8 cellular contexts compared by ENCODE assay signal in genomic region chr19:2618611-2619010, GRCh38.
DNase-seq lines count a peak whose midpoint lies in the region; ATAC-seq and TF ChIP-seq lines count a peak whose summit lies in the region.

No MANE protein-coding gene starts in this region.

- peaks cover 56 to 71% (median 68%) of the 10 kb centered on the region in 3 donors for H3K4me1 Mint-ChIP-seq in CD8-positive, alpha-beta memory T cell
- H3K4me1 Mint-ChIP-seq in activated T-helper 17 cell treated with anti-CD3 and anti-CD28 coated beads, Interleukin-2, amount 50 U/mL, for 72 hours = peaks cover 40% of the 10 kb centered on the region
- peaks cover 64% of the 10 kb centered on the region for H3K4me1 Mint-ChIP-seq in stimulated activated effector memory CD8-positive, alpha-beta T cell treated with anti-CD3 and anti-CD28 coated beads, Interleukin-12 subunit alpha, Interleukin-12 subunit beta, amount 100 ng/mL, for 72 hours

- H3K36me3 ChIP-seq in CD8-positive, alpha-beta memory T cell (ENCODE audit: insufficient read depth, low read length) = no peaks in the 10 kb centered on the region
- no peaks in the 10 kb centered on the region for H3K36me3 ChIP-seq in Peyer's patch

- TF ChIP-seq CTCF in Peyer's patch (IDR thresholded peaks at IDR 0.05) = no peak

- peak overlapping the region; percentile 78 to 97 (median 92) for H3K27ac Mint-ChIP-seq in CD8-positive, alpha-beta memory T cell
- H3K27ac Mint-ChIP-seq in activated T-helper 17 cell treated with anti-CD3 and anti-CD28 coated beads, Interleukin-2, amount 50 U/mL, for 72 hours = peak overlapping the region; percentile 87
- H3K27ac Mint-ChIP-seq in stimulated activated effector memory CD8-positive, alpha-beta T cell treated with anti-CD3 and anti-CD28 coated beads, Interleukin-12 subunit alpha, Interleukin-12 subunit beta, amount 100 ng/mL, for 72 hours = peak overlapping the region; percentile 94

- no peaks in the 10 kb centered on the region for H3K9me3 ChIP-seq in CD8-positive, alpha-beta memory T cell (ENCODE audit: low read length)
- H3K9me3 ChIP-seq in Peyer's patch = peaks cover 0 to 7% (median 0%) of the 10 kb centered on the region in 4 donors

- peak overlapping the region; percentile 48 to 83 (median 70) for H3K4me3 Mint-ChIP-seq in CD8-positive, alpha-beta memory T cell
- peak overlapping the region; percentile 87 for H3K4me3 Mint-ChIP-seq in activated T-helper 17 cell treated with anti-CD3 and anti-CD28 coated beads, Interleukin-2, amount 50 U/mL, for 72 hours
- peak overlapping the region; percentile 82 for H3K4me3 Mint-ChIP-seq in stimulated activated effector memory CD8-positive, alpha-beta T cell treated with anti-CD3 and anti-CD28 coated beads, Interleukin-12 subunit alpha, Interleukin-12 subunit beta, amount 100 ng/mL, for 72 hours

- peak; percentile 42 to 74 (median 49) for DNase-seq in CD8-positive, alpha-beta memory T cell
- DNase-seq in Peyer's patch (peak in 2 of 3 donors; percentile 86 to 87), left colon (peak; percentile 70 to 74), NCI-H1105 (lab: John Stamatoyannopoulos, UW) (no peak), OCI-M2 (lab: John Stamatoyannopoulos, UW; ENCODE audit: unreplicated experiment) (no peak), cerebellum (ENCODE audit: low spot score) (no peak)
- DNase-seq in stimulated activated effector memory CD8-positive, alpha-beta T cell treated with anti-CD3 and anti-CD28 coated beads, Interleukin-12 subunit alpha, Interleukin-12 subunit beta, amount 100 ng/mL, for 72 hours (ENCODE audit: low spot score in 2 of 2) = peak; percentile 55 to 82

- no peaks in the 10 kb centered on the region for H3K36me3 Mint-ChIP-seq in CD8-positive, alpha-beta memory T cell
- peaks cover 8% of the 10 kb centered on the region for H3K36me3 Mint-ChIP-seq in activated T-helper 17 cell treated with anti-CD3 and anti-CD28 coated beads, Interleukin-2, amount 50 U/mL, for 72 hours (ENCODE audit: low read depth)
- peaks cover 30% of the 10 kb centered on the region for H3K36me3 Mint-ChIP-seq in stimulated activated effector memory CD8-positive, alpha-beta T cell treated with anti-CD3 and anti-CD28 coated beads, Interleukin-12 subunit alpha, Interleukin-12 subunit beta, amount 100 ng/mL, for 72 hours

- no peak for TF ChIP-seq POLR2A in Peyer's patch (IDR thresholded peaks at IDR 0.05)

- H3K27me3 Mint-ChIP-seq in CD8-positive, alpha-beta memory T cell = peaks cover 0 to 3% of the 10 kb centered on the region in 2 donors
- H3K27me3 Mint-ChIP-seq in activated T-helper 17 cell treated with anti-CD3 and anti-CD28 coated beads, Interleukin-2, amount 50 U/mL, for 72 hours = no peaks in the 10 kb centered on the region

- intact Hi-C loops in left colon (cut with DNase I, micrococcal nuclease) = no loop called here

- H3K4me3 ChIP-seq in CD8-positive, alpha-beta memory T cell (ENCODE audit: low read length) = peak overlapping the region; percentile 61
- no peak overlapping the region for H3K4me3 ChIP-seq in Peyer's patch

- no peak overlapping the region for H3K27ac ChIP-seq in CD8-positive, alpha-beta memory T cell (ENCODE audit: low read depth, low read length)
- peak overlapping the region in 1 of 4 donors; percentile 77 for H3K27ac ChIP-seq in Peyer's patch

- peaks cover 0 to 2% (median 0%) of the 10 kb centered on the region in 5 donors for H3K9me3 Mint-ChIP-seq in CD8-positive, alpha-beta memory T cell
- no peaks in the 10 kb centered on the region for H3K9me3 Mint-ChIP-seq in activated T-helper 17 cell treated with anti-CD3 and anti-CD28 coated beads, Interleukin-2, amount 50 U/mL, for 72 hours
- H3K9me3 Mint-ChIP-seq in stimulated activated effector memory CD8-positive, alpha-beta T cell treated with anti-CD3 and anti-CD28 coated beads, Interleukin-12 subunit alpha, Interleukin-12 subunit beta, amount 100 ng/mL, for 72 hours = no peaks in the 10 kb centered on the region

- peaks cover 68% of the 10 kb centered on the region for H3K4me1 ChIP-seq in CD8-positive, alpha-beta memory T cell (ENCODE audit: insufficient read depth, low read length)
- H3K4me1 ChIP-seq in Peyer's patch = peaks cover 0 to 47% (median 24%) of the 10 kb centered on the region in 4 donors

- CTCF ChIA-PET in CD8-positive, alpha-beta memory T cell (lab: Charles Lee) = interaction anchor here (0.5 to 12.9 kb wide), 6 partner anchors 9 to 254 kb away, joined by 3 to 152 read pairs (median 24); partner anchors contain the start of gene GADD45B

- peak; percentile 52 for ATAC-seq in activated T-helper 17 cell treated with anti-CD3 and anti-CD28 coated beads, Interleukin-2, amount 50 U/mL, for 72 hours (replicated peaks)
- ATAC-seq in left colon = peak; percentile 41
- peak; percentile 50 for ATAC-seq in stimulated activated effector memory CD8-positive, alpha-beta T cell treated with anti-CD3 and anti-CD28 coated beads, Interleukin-12 subunit alpha, Interleukin-12 subunit beta, amount 100 ng/mL, for 72 hours

- POLR2A ChIA-PET in CD8-positive, alpha-beta memory T cell (lab: Charles Lee) = interaction anchor here (0.9 to 3.1 kb wide), 3 partner anchors 12 to 142 kb away, joined by 6 to 24 read pairs (median 7); partner anchors contain the start of gene GADD45B

- no peaks in the 10 kb centered on the region for H3K27me3 ChIP-seq in CD8-positive, alpha-beta memory T cell (ENCODE audit: insufficient read depth, low read length, poor library complexity, severe bottlenecking)
- H3K27me3 ChIP-seq in Peyer's patch = no peaks in the 10 kb centered on the region

Comparison
In these comparisons a context has a peak if more than half of its experiments do, and no peak if none do; other contexts are left out.
1. DNase-seq: peak in CD8-positive, alpha-beta memory T cell (5 of 5), Peyer's patch (2 of 3), left colon (2 of 2) and stimulated activated effector memory CD8-positive, alpha-beta T cell treated with anti-CD3 and anti-CD28 coated beads, Interleukin-12 subunit alpha, Interleukin-12 subunit beta, amount 100 ng/mL, for 72 hours (2 of 2); none in NCI-H1105 (single experiment), OCI-M2 (single experiment) and cerebellum (single experiment).
2. Peak in every context shown above with its lines, with median percentiles within 50 percentile points of each other: H3K27ac Mint-ChIP-seq, H3K4me3 Mint-ChIP-seq and ATAC-seq.